34 cellular contexts compared by ENCODE assay signal in genomic region chr10:11116817-11117216, GRCh38.
"Had no signal": no experiment of that assay in that cellular context is flagged by ENCODE, and none has a peak within 500 bp of the region (broad histone marks: within the 10 kb centered on the region; RNA-seq: fewer than 3 reads in every experiment).

No MANE protein-coding gene starts in this region.

- H3K27ac Mint-ChIP-seq: activated CD4-positive, alpha-beta T cell treated with anti-CD3 and anti-CD28 coated beads for 36 hours; activated CD4-positive, alpha-beta T cell treated with anti-CD3 and anti-CD28 coated beads, Interleukin-2, amount 10 ng/mL, durations not matched to agents 7 days and 5 days; activated CD8-positive, alpha-beta T cell treated with anti-CD3 and anti-CD28 coated beads, Interleukin-2, amount 10 ng/mL, durations not matched to agents 7 days and 5 days; activated naive CD4-positive, alpha-beta T cell treated with anti-CD3 and anti-CD28 coated beads for 36 hours; activated naive CD4-positive, alpha-beta T cell treated with anti-CD3 and anti-CD28 coated beads, Interleukin-2, amount 50 U/mL, for 72 hours; activated T-cell treated with anti-CD3 and anti-CD28 coated beads, Interleukin-2, amount 50 U/mL, for 24 hours; activated T-helper 2 cell treated with anti-CD3 and anti-CD28 coated beads, Interferon-gamma antibody, Interleukin-2, Interleukin-4, amounts not matched to agents 10 μg/mL and 5 μg/mL and 100 μg/mL, durations not matched to agents 14 hours and 24 hours and 36 hours; WTC11 had no signal

- DNase-seq: activated CD4-positive, alpha-beta T cell treated with anti-CD3 and anti-CD28 coated beads for 36 hours; activated CD4-positive, alpha-beta T cell treated with anti-CD3 and anti-CD28 coated beads, Interleukin-2, amount 10 ng/mL, durations not matched to agents 7 days and 5 days; activated CD4-positive, alpha-beta T cell treated with anti-CD3 and anti-CD28 coated beads, Interleukin-2, amount 50 U/mL, for 48 hours; activated CD8-positive, alpha-beta T cell treated with anti-CD3 and anti-CD28 coated beads, Interleukin-2, amount 10 ng/mL, durations not matched to agents 7 days and 5 days; activated gamma-delta T cell; activated naive CD4-positive, alpha-beta T cell treated with anti-CD3 and anti-CD28 coated beads for 36 hours; activated T-cell treated with anti-CD3 and anti-CD28 coated beads, Interleukin-2, amount 50 U/mL, for 24 hours; adrenal gland; body of pancreas; Kasumi-1; KG1; MM.1S; MV-4-11; NCI-H1092; NCI-H1417; NCI-H146; NCI-H187; NCI-H2029 treated with DMSO at 0.1 percent for 48 hours; NCI-H2107; NCI-H2171; NCI-H510A; NCI-H526; NCI-H748 treated with DMSO at 0.1 percent for 48 hours; NK-92 treated with Interleukin-12 subunit alpha and Interleukin-12 subunit beta, amount 100 ng/mL, for 24 hours; PC-3; Peyer's patch; RPMI8226; T1000 had no signal

- ATAC-seq: activated CD4-positive, alpha-beta T cell treated with anti-CD3 and anti-CD28 coated beads for 36 hours; activated CD4-positive, CD25-positive, alpha-beta regulatory T cell treated with anti-CD3 and anti-CD28 coated beads, Interleukin-2, amount 50 U/mL, for 24 hours; activated CD8-positive, alpha-beta T cell treated with anti-CD3 and anti-CD28 coated beads, Interleukin-2, amount 10 ng/mL, durations not matched to agents 7 days and 5 days; activated naive CD4-positive, alpha-beta T cell treated with anti-CD3 and anti-CD28 coated beads, Interleukin-2, amount 50 U/mL, for 72 hours; body of pancreas; PC-3; WTC11 had no signal

- H3K4me3 ChIP-seq: adrenal gland, body of pancreas, breast epithelium, Peyer's patch had no signal

- H3K27ac ChIP-seq: adrenal gland, body of pancreas, breast epithelium, Peyer's patch had no signal

- H3K9me3 Mint-ChIP-seq: activated naive CD4-positive, alpha-beta T cell treated with anti-CD3 and anti-CD28 coated beads for 36 hours; activated naive CD4-positive, alpha-beta T cell treated with anti-CD3 and anti-CD28 coated beads, Interleukin-2, amount 50 U/mL, for 72 hours; activated T-cell treated with anti-CD3 and anti-CD28 coated beads, Interleukin-2, amount 50 U/mL, for 24 hours; activated T-helper 2 cell treated with anti-CD3 and anti-CD28 coated beads, Interferon-gamma antibody, Interleukin-2, Interleukin-4, amounts not matched to agents 10 μg/mL and 5 μg/mL and 100 μg/mL, durations not matched to agents 14 hours and 24 hours and 36 hours; WTC11 had no signal

- H3K27me3 Mint-ChIP-seq: activated CD4-positive, alpha-beta T cell treated with anti-CD3 and anti-CD28 coated beads for 36 hours; activated CD4-positive, alpha-beta T cell treated with anti-CD3 and anti-CD28 coated beads, Interleukin-2, amount 10 ng/mL, durations not matched to agents 7 days and 5 days; activated T-cell treated with anti-CD3 and anti-CD28 coated beads, Interleukin-2, amount 50 U/mL, for 24 hours had no signal

- H3K36me3 Mint-ChIP-seq: activated naive CD4-positive, alpha-beta T cell treated with anti-CD3 and anti-CD28 coated beads, Interleukin-2, amount 50 U/mL, for 72 hours; WTC11 had no signal

- H3K4me1 ChIP-seq: adrenal gland, body of pancreas, breast epithelium, Peyer's patch had no signal

- H3K36me3 ChIP-seq: adrenal gland, breast epithelium, Peyer's patch had no signal

- H3K4me3 Mint-ChIP-seq: activated CD4-positive, alpha-beta T cell treated with anti-CD3 and anti-CD28 coated beads for 36 hours; activated CD4-positive, alpha-beta T cell treated with anti-CD3 and anti-CD28 coated beads, Interleukin-2, amount 10 ng/mL, durations not matched to agents 7 days and 5 days; activated CD8-positive, alpha-beta T cell treated with anti-CD3 and anti-CD28 coated beads, Interleukin-2, amount 10 ng/mL, durations not matched to agents 7 days and 5 days; activated naive CD4-positive, alpha-beta T cell treated with anti-CD3 and anti-CD28 coated beads for 36 hours; activated T-cell treated with anti-CD3 and anti-CD28 coated beads, Interleukin-2, amount 50 U/mL, for 24 hours; WTC11 had no signal

- H3K27me3 ChIP-seq: adrenal gland, body of pancreas, breast epithelium, Peyer's patch had no signal

- H3K9me3 ChIP-seq: adrenal gland, body of pancreas, breast epithelium, Peyer's patch had no signal

- FAIRE-seq: astrocyte had no signal
